In genomic region chr6:4906942-4907300, GRCh38 we compare ENCODE assay signal across 15 cellular contexts.
A peak's percentile ranks its signal among the peaks of the same experiment; 100 is the strongest.
DNase-seq lines count a peak whose midpoint lies in the region; FAIRE-seq and TF ChIP-seq lines count a peak whose summit lies in the region.
"Had no signal": no experiment of that assay in that cellular context is flagged by ENCODE, and none has a peak within 500 bp of the region (broad histone marks: within the 10 kb centered on the region; RNA-seq: fewer than 3 reads in every experiment).

No MANE protein-coding gene starts in this region.

- no peaks in the 10 kb centered on the region for H3K23me2 ChIP-seq in H1 (ENCODE audit: low read depth, low read length)

- peaks cover 4% of the 10 kb centered on the region for H3K36me3 ChIP-seq in cardiac muscle cell
- no peaks in the 10 kb centered on the region for H3K36me3 ChIP-seq in right atrium auricular region
- peaks cover 0 to 12% (median 0%) of the 10 kb centered on the region in 4 experiments; a peak in 3 of 8 replicates for H3K36me3 ChIP-seq in H1 (ENCODE audit: control insufficient read depth in 2 of 4, insufficient read depth in 4 of 4, low read length in 3 of 4)
- H3K36me3 ChIP-seq: vagina had no signal

- H3K79me2 ChIP-seq in H1 (ENCODE audit: control insufficient read depth in 1 of 2, insufficient read depth in 2 of 2, low read length in 2 of 2) = peaks cover 10 to 95% of the 10 kb centered on the region in 2 experiments; a peak in 3 of 4 replicates

- H3K23ac ChIP-seq in H1 (ENCODE audit: insufficient read length) = no peak overlapping the region

- H3K9me3 ChIP-seq in cardiac muscle cell (ENCODE audit: low read depth) (no peaks in the 10 kb centered on the region), right atrium auricular region (no peaks in the 10 kb centered on the region), H1 (ENCODE audit: insufficient read depth in 2 of 2, low read depth in 1 of 2, low read length in 1 of 2) (no peaks in the 10 kb centered on the region)
- H3K9me3 ChIP-seq: ascending aorta, mucosa of descending colon, vagina had no signal

- peak overlapping the region; percentile 62; the same call in 1 of the 2 replicates for H4K8ac ChIP-seq in H1 (ENCODE audit: extremely low read depth, insufficient read depth, low read length)

- 0 out of 2 replicates have a peak overlapping the region, but pooled peaks have one; percentile 39 for H2BK12ac ChIP-seq in H1 (ENCODE audit: low read depth, low read length)

- H3K4me3 Mint-ChIP-seq in IgD-negative memory B cell = peak overlapping the region in 3 of 4 donors; percentile 38 to 79 (median 78)

- no peaks in the 10 kb centered on the region for H3K27me3 Mint-ChIP-seq in IgD-negative memory B cell

- H3K14ac ChIP-seq in H1 (ENCODE audit: insufficient read length) = no peak overlapping the region

- no peak for FAIRE-seq in H1 (lab: Jason Lieb, UNC)
- FAIRE-seq: frontal cortex had no signal

- peaks cover 29 to 37% (median 30%) of the 10 kb centered on the region in 3 donors for H3K4me1 Mint-ChIP-seq in IgD-negative memory B cell

- H2BK20ac ChIP-seq in H1 (ENCODE audit: low read length) = no peak overlapping the region

- H2BK15ac ChIP-seq in H1 (ENCODE audit: low read length) = no peak overlapping the region

- CTCF ChIA-PET in H1 (lab: Charles Lee; ENCODE audit: partially characterized antibody) = interaction anchor here (1.1 to 2.3 kb wide), 4 partner anchors 11 to 51 kb away, joined by 3 to 10 read pairs (median 4); no protein-coding TSS in a partner anchor

- H4K20me1 ChIP-seq in H1 (replicated peaks in 1 of 2; ENCODE audit: control insufficient read depth in 1 of 2, insufficient read depth in 2 of 2, low read length in 2 of 2) = peaks cover 24 to 32% of the 10 kb centered on the region in 2 experiments

- no peak overlapping the region for H3K18ac ChIP-seq in H1 (ENCODE audit: extremely low read depth, low read length)

- no peak overlapping the region for H2AK5ac ChIP-seq in H1 (ENCODE audit: low read depth, low read length)

- TF ChIP-seq EP300 in H1 (IDR thresholded peaks at IDR 0.05; ENCODE audit: borderline replicate concordance in 1 of 2, low read depth in 2 of 2, low read length in 2 of 2) = no peak

- H3K27ac ChIP-seq in cardiac muscle cell (peak overlapping the region; percentile 47), right atrium auricular region (no peak overlapping the region), H1 (ENCODE audit: low read depth, low read length) (no peak overlapping the region)
- H3K27ac ChIP-seq: ascending aorta, vagina had no signal

- 88% methylated on average over 2 of the region's 2 CpGs; no CpG with 5 or more reads in 1 of the 2 experiments for WGBS in H1 (ENCODE audit: extremely low coverage in 1 of 2, insufficient coverage in 1 of 2, insufficient read length in 1 of 2, insufficient replicate concordance in 2 of 2, low coverage in 1 of 2, low lambda C conversion rate in 2 of 2, missing lambda C conversion rate in 1 of 2), 2 experiments

- no peak overlapping the region for H2BK120ac ChIP-seq in H1 (replicated peaks; ENCODE audit: low read depth, low read length)

- no peak overlapping the region for H4K5ac ChIP-seq in H1 (ENCODE audit: insufficient read length, low read depth, low read length)

- no peak for TF ChIP-seq POLR2A in H1 (IDR thresholded peaks at IDR 0.05; ENCODE audit: control extremely low read depth in 1 of 2, low read depth in 2 of 2, low read length in 2 of 2)

- H3K36me3 Mint-ChIP-seq in IgD-negative memory B cell = peaks cover 12% of the 10 kb centered on the region

- no peak overlapping the region for H3K4me2 ChIP-seq in H1 (ENCODE audit: insufficient read depth in 1 of 2, low read depth in 2 of 2, low read length in 2 of 2)

- no peak overlapping the region for H4K91ac ChIP-seq in H1 (replicated peaks; ENCODE audit: insufficient read length, low read length)

- no peak for DNase-seq in cardiac muscle cell (ENCODE audit: low read depth in 1 of 2, low spot score in 1 of 2)
- no peak for DNase-seq in right atrium auricular region (ENCODE audit: low spot score)
- DNase-seq in H1 (ENCODE audit: low read depth in 1 of 2, low spot score in 2 of 2) = peak in 1 of 2 experiments; percentile 32
- no peak for DNase-seq in DMS53 (lab: John Stamatoyannopoulos, UW)
- no peak for DNase-seq in NCI-H1105 (lab: John Stamatoyannopoulos, UW)
- no peak for DNase-seq in NCI-H2196 treated with DMSO at 0.1 percent for 48 hours (lab: John Stamatoyannopoulos, UW; ENCODE audit: unreplicated experiment)
- DNase-seq in midbrain (lab: John Stamatoyannopoulos, UW) = no peak
- DNase-seq: C1 segment of cervical spinal cord; mucosa of descending colon; NCI-H2171 treated with DMSO at 0.1 percent for 48 hours; stimulated activated CD4-positive, alpha-beta T cell treated with anti-CD3 and anti-CD28 coated beads, Interleukin-1b, Interleukin-23, amount 100 ng/mL, for 48 hours had no signal

- H3K9me3 Mint-ChIP-seq in IgD-negative memory B cell = no peaks in the 10 kb centered on the region

- no peak overlapping the region for H2AFZ ChIP-seq in H1 (ENCODE audit: low read length)

- H3K27me3 ChIP-seq in cardiac muscle cell = no peaks in the 10 kb centered on the region
- H3K27me3 ChIP-seq in right atrium auricular region = no peaks in the 10 kb centered on the region
- H3K27me3 ChIP-seq in H1 (replicated peaks in 1 of 4; ENCODE audit: control insufficient read depth in 3 of 4, extremely low read depth in 1 of 4, insufficient read depth in 3 of 4, low read length in 3 of 4) = no peaks in the 10 kb centered on the region
- H3K27me3 ChIP-seq: ascending aorta, vagina had no signal

- TF ChIP-seq CTCF in cardiac muscle cell (IDR thresholded peaks at IDR 0.05; ENCODE audit: low read depth, low read length) (no peak), right atrium auricular region (IDR thresholded peaks at IDR 0.05) (no peak), H1 (IDR thresholded peaks at IDR 0.05; ENCODE audit: control extremely low read depth in 1 of 3, insufficient read depth in 1 of 3, low read depth in 1 of 3, low read length in 3 of 3) (no peak)

- peaks cover 29% of the 10 kb centered on the region for H3K79me1 ChIP-seq in H1 (ENCODE audit: low read depth, low read length)

- H3K4me3 ChIP-seq in cardiac muscle cell (no peak overlapping the region), right atrium auricular region (no peak overlapping the region), H1 (ENCODE audit: extremely low read depth in 1 of 4, insufficient read depth in 2 of 4, low read depth in 3 of 4, low read length in 4 of 4) (no peak overlapping the region)
- H3K4me3 ChIP-seq: mucosa of descending colon, vagina had no signal

- H3K9ac ChIP-seq in H1 (replicated peaks in 1 of 4; ENCODE audit: extremely low read depth in 1 of 4, low read depth in 3 of 4, low read length in 3 of 4) = no peak overlapping the region

- H3K4me1 ChIP-seq in cardiac muscle cell (ENCODE audit: low read depth) = peaks cover 18% of the 10 kb centered on the region
- peaks cover 0 to 8% of the 10 kb centered on the region in 2 donors for H3K4me1 ChIP-seq in right atrium auricular region
- H3K4me1 ChIP-seq in H1 (replicated peaks in 1 of 4; ENCODE audit: control insufficient read depth in 3 of 4, insufficient read depth in 4 of 4, low read length in 3 of 4) = peaks cover 0 to 15% (median 9%) of the 10 kb centered on the region in 4 experiments; a peak in 6 of 7 replicates

- POLR2A ChIA-PET in H1 (lab: Charles Lee; ENCODE audit: partially characterized antibody) = interaction anchor here (0.6 kb wide), 1 partner anchor 23 kb away, joined by 3 read pairs; no protein-coding TSS in a partner anchor

- H3K4ac ChIP-seq in H1 (replicated peaks; ENCODE audit: insufficient read length, low read depth, low read length) = no peak overlapping the region

- TF ChIP-seq RAD21 in H1 (IDR thresholded peaks at IDR 0.05 in 1 of 2, conservative IDR thresholded peaks at IDR 0.05 in 1 of 2; ENCODE audit: low read depth in 2 of 2, low read length in 2 of 2) = no peak

- H3K27ac Mint-ChIP-seq in IgD-negative memory B cell = peak overlapping the region; percentile 3 to 73 (median 8)

- no peak overlapping the region for H2BK5ac ChIP-seq in H1 (ENCODE audit: low read depth, low read length)

- H3K56ac ChIP-seq in H1 (replicated peaks; ENCODE audit: insufficient read length, low read depth, low read length) = no peak overlapping the region

TF ChIP-seq in H1, 55 proteins besides CTCF, POLR2A, EP300 and RAD21:
- TF ChIP-seq RFX5 (IDR thresholded peaks at IDR 0.05; ENCODE audit: borderline replicate concordance, low read depth, low read length) (no peak), SIX5 (IDR thresholded peaks at IDR 0.05; ENCODE audit: low read depth, low read length) (no peak), CHD1 (IDR thresholded peaks at IDR 0.05; ENCODE audit: low read depth, low read length) (no peak), SP4 (IDR thresholded peaks at IDR 0.05; ENCODE audit: low read length) (no peak), SIN3A (conservative IDR thresholded peaks at IDR 0.05 in 1 of 2, IDR thresholded peaks at IDR 0.05 in 1 of 2; ENCODE audit: low read depth in 1 of 2, low read length in 2 of 2) (no peak), SRF (IDR thresholded peaks at IDR 0.05; ENCODE audit: low read depth, low read length) (no peak), EZH2 (IDR thresholded peaks at IDR 0.05; ENCODE audit: low read depth, low read length, severe bottlenecking) (no peak), MAX (IDR thresholded peaks at IDR 0.05) (no peak)
